In genomic region chr9:6054280-6055099, GRCh38 we compare ENCODE assay signal across 8 cellular contexts. TPM values are rescaled to one million over a fixed set of nuclear protein-coding genes. Genes with fewer than 3 reads are reported as not detected.
DNase-seq lines count a peak whose midpoint lies in the region; ATAC-seq and TF ChIP-seq lines count a peak whose summit lies in the region.

No MANE protein-coding gene starts in this region.

- intact Hi-C loops in activated naive CD4-positive, alpha-beta T cell treated with anti-CD3 and anti-CD28 coated beads for 36 hours (cut with micrococcal nuclease) = loop anchor here (1.0 kb wide), 7 partner anchors 39 to 613 kb away; partner anchors contain the start of gene RANBP6
- intact Hi-C loops in posterior vena cava (cut with DNase I) = no loop called here

- H3K9me3 Mint-ChIP-seq in activated naive CD4-positive, alpha-beta T cell treated with anti-CD3 and anti-CD28 coated beads for 36 hours = no peaks in the 10 kb centered on the region
- peaks cover 2% of the 10 kb centered on the region for H3K9me3 Mint-ChIP-seq in stimulated activated memory B cell treated with anti-CD40 and anti-IgM and Interleukin-4, amounts not matched to agents 10 μg/mL and 1 μg/mL and 100 μg/mL, for 72 hours

- CTCF ChIA-PET in RWPE1 (lab: Yijun Ruan, JAX) = interaction anchor here (0.5 to 2.4 kb wide), 4 partner anchors 11 to 502 kb away, joined by 3 to 18 read pairs (median 4); no protein-coding TSS in a partner anchor
- CTCF ChIA-PET in activated naive CD4-positive, alpha-beta T cell treated with anti-CD3 and anti-CD28 coated beads for 36 hours (lab: Charles Lee) = interaction anchor here (0.6 to 8.0 kb wide), 35 partner anchors 8 to 514 kb away, joined by 3 to 144 read pairs (median 4); partner anchors contain the start of gene RANBP6

- H3K4me3 Mint-ChIP-seq in activated naive CD4-positive, alpha-beta T cell treated with anti-CD3 and anti-CD28 coated beads for 36 hours = no peak overlapping the region
- H3K4me3 Mint-ChIP-seq in stimulated activated memory B cell treated with anti-CD40 and anti-IgM and Interleukin-4, amounts not matched to agents 10 μg/mL and 1 μg/mL and 100 μg/mL, for 72 hours = no peak overlapping the region

- ATAC-seq in stimulated activated memory B cell treated with anti-CD40 and anti-IgM and Interleukin-4, amounts not matched to agents 10 μg/mL and 1 μg/mL and 100 μg/mL, for 72 hours = no peak

- H3K36me3 Mint-ChIP-seq in activated naive CD4-positive, alpha-beta T cell treated with anti-CD3 and anti-CD28 coated beads for 36 hours (ENCODE audit: low read depth) = no peaks in the 10 kb centered on the region
- H3K36me3 Mint-ChIP-seq in stimulated activated memory B cell treated with anti-CD40 and anti-IgM and Interleukin-4, amounts not matched to agents 10 μg/mL and 1 μg/mL and 100 μg/mL, for 72 hours = no peaks in the 10 kb centered on the region

- H3K27me3 Mint-ChIP-seq in activated naive CD4-positive, alpha-beta T cell treated with anti-CD3 and anti-CD28 coated beads for 36 hours (ENCODE audit: low read depth) = peaks cover 3% of the 10 kb centered on the region
- H3K27me3 Mint-ChIP-seq in stimulated activated memory B cell treated with anti-CD40 and anti-IgM and Interleukin-4, amounts not matched to agents 10 μg/mL and 1 μg/mL and 100 μg/mL, for 72 hours = no peaks in the 10 kb centered on the region

- no peak; the same call in 1 of the 2 replicates for TF ChIP-seq CTCF in RWPE1 (conservative IDR thresholded peaks at IDR 0.05; ENCODE audit: low read depth)

- POLR2A ChIA-PET in RWPE1 (lab: Yijun Ruan, JAX; ENCODE audit: low non-redundant PET) = no interaction called here

- H3K27ac Mint-ChIP-seq in activated naive CD4-positive, alpha-beta T cell treated with anti-CD3 and anti-CD28 coated beads for 36 hours = no peak overlapping the region
- H3K27ac Mint-ChIP-seq in stimulated activated memory B cell treated with anti-CD40 and anti-IgM and Interleukin-4, amounts not matched to agents 10 μg/mL and 1 μg/mL and 100 μg/mL, for 72 hours = no peak overlapping the region

- peaks cover 12% of the 10 kb centered on the region for H3K4me1 Mint-ChIP-seq in activated naive CD4-positive, alpha-beta T cell treated with anti-CD3 and anti-CD28 coated beads for 36 hours (ENCODE audit: low read depth)
- peaks cover 31% of the 10 kb centered on the region for H3K4me1 Mint-ChIP-seq in stimulated activated memory B cell treated with anti-CD40 and anti-IgM and Interleukin-4, amounts not matched to agents 10 μg/mL and 1 μg/mL and 100 μg/mL, for 72 hours

- no peak overlapping the region for H3K27ac ChIP-seq in RWPE1

- DNase-seq in NCI-H1417 (lab: John Stamatoyannopoulos, UW) = peak; percentile 52 to 86 (median 57)
- no peak for DNase-seq in NCI-H1417 treated with DMSO at 0.1 percent for 48 hours (lab: John Stamatoyannopoulos, UW)
- peak; percentile 62 for DNase-seq in LHCN-M2 (ENCODE audit: low read depth)
- DNase-seq in RWPE1 (ENCODE audit: low spot score) = peak; percentile 8
- DNase-seq in activated naive CD4-positive, alpha-beta T cell treated with anti-CD3 and anti-CD28 coated beads for 36 hours = peak; percentile 80
- peak; percentile 71 for DNase-seq in glomerular endothelial cell (ENCODE audit: extremely low read depth, low read depth, low spot score)
- peak; percentile 58 for DNase-seq in posterior vena cava (ENCODE audit: low spot score)

RNA-seq across cellular contexts. Expression of gene RANBP6, which starts 39.1 kb away (rescaled TPM):
- total RNA-seq in LHCN-M2 (2014; rRNA removed) (32.3 and 42.4 TPM in 2 replicates), glomerular endothelial cell (25.3 and 30.7 TPM in 2 replicates), posterior vena cava (10 to 100 TPM; 14.0 to 15.9 TPM)
- 6.6 TPM for polyA plus RNA-seq in LHCN-M2 (2012)
- 10 to 100 TPM; 19.0 to 19.5 TPM for total RNA-seq in activated naive CD4-positive, alpha-beta T cell treated with anti-CD3 and anti-CD28 coated beads for 36 hours
